Comparison of ENCODE assay signal across 18 cellular contexts in genomic region chr4:6764976-6765620, GRCh38.
"Had no signal": no experiment of that assay in that cellular context is flagged by ENCODE, and none has a peak within 500 bp of the region (broad histone marks: within the 10 kb centered on the region; RNA-seq: fewer than 3 reads in every experiment).

No MANE protein-coding gene starts in this region.

- H3K36me3 ChIP-seq: esophagus muscularis mucosa, gastroesophageal sphincter, heart right ventricle, left lung had no signal

- H3K4me3 Mint-ChIP-seq: memory B cell had no signal

- H3K27me3 ChIP-seq: dorsolateral prefrontal cortex, esophagus muscularis mucosa, heart right ventricle had no signal

- H3K9me3 ChIP-seq: esophagus muscularis mucosa, gastroesophageal sphincter, heart right ventricle, left lung had no signal

- H3K27ac Mint-ChIP-seq: memory B cell had no signal

- ATAC-seq: foreskin keratinocyte, gastroesophageal sphincter, heart right ventricle, left cardiac atrium, left lung, left ventricle myocardium superior had no signal

- H3K27ac ChIP-seq: coronary artery, dorsolateral prefrontal cortex, esophagus muscularis mucosa, foreskin keratinocyte, gastroesophageal sphincter, heart right ventricle, left lung had no signal

- H3K4me3 ChIP-seq: coronary artery, dorsolateral prefrontal cortex, esophagus muscularis mucosa, gastroesophageal sphincter, heart right ventricle, left lung, lung had no signal

- H3K36me3 Mint-ChIP-seq: memory B cell had no signal

- DNase-seq: dermis blood vessel endothelial cell; dorsolateral prefrontal cortex; effector CD4-positive, alpha-beta T cell; effector memory CD4-positive, alpha-beta T cell; foreskin keratinocyte; heart right ventricle; hippocampal formation; left cardiac atrium; left lung; left ventricle myocardium superior; mammary epithelial cell; mesendoderm; midbrain had no signal

- H3K9me3 Mint-ChIP-seq: memory B cell had no signal
